Comparison of ENCODE assay signal across 20 cellular contexts in genomic region chr22:40395607-40396006, GRCh38. TPM values are rescaled to one million over a fixed set of nuclear protein-coding genes. Genes with fewer than 3 reads are reported as not detected.
DNase-seq lines count a peak whose midpoint lies in the region; ATAC-seq, FAIRE-seq and TF ChIP-seq lines count a peak whose summit lies in the region.
"Had no signal": no experiment of that assay in that cellular context is flagged by ENCODE, and none has a peak within 500 bp of the region (broad histone marks: within the 10 kb centered on the region; RNA-seq: fewer than 3 reads in every experiment).

No MANE protein-coding gene starts in this region.

- no peaks in the 10 kb centered on the region for H3K9me3 Mint-ChIP-seq in CD8-positive, alpha-beta T cell
- H3K9me3 Mint-ChIP-seq: activated CD4-positive, alpha-beta memory T cell treated with anti-CD3 and anti-CD28 coated beads, Interleukin-2, amount 10 ng/mL, durations not matched to agents 7 days and 5 days; activated naive CD4-positive, alpha-beta T cell treated with anti-CD3 and anti-CD28 coated beads for 36 hours; activated T-cell treated with anti-CD3 and anti-CD28 coated beads, Interleukin-2, amount 50 U/mL, for 24 hours; T-helper 2 cell treated with Interferon-gamma antibody and Interleukin-4, amounts not matched to agents 5 μg/mL and 100 μg/mL, for 36 hours had no signal

- peaks cover 49% of the 10 kb centered on the region for H3K4me1 ChIP-seq in CD8-positive, alpha-beta T cell (ENCODE audit: insufficient read depth, low read length)
- peaks cover 45% of the 10 kb centered on the region for H3K4me1 ChIP-seq in mucosa of stomach (ENCODE audit: control insufficient read depth, insufficient read depth, low read length)
- peaks cover 14 to 89% (median 60%) of the 10 kb centered on the region in 4 donors for H3K4me1 ChIP-seq in stomach
- H3K4me1 ChIP-seq: ascending aorta, SJCRH30 had no signal

- H3K27me3 ChIP-seq in CD8-positive, alpha-beta T cell (ENCODE audit: insufficient read depth, low read length): no peaks in the 10 kb centered on the region
- H3K27me3 ChIP-seq in mucosa of stomach (ENCODE audit: control insufficient read depth, insufficient read depth, low read length) (no peaks in the 10 kb centered on the region), stomach (no peaks in the 10 kb centered on the region)
- H3K27me3 ChIP-seq: ascending aorta, SJCRH30 had no signal

- no peak for FAIRE-seq in D721Med (lab: Jason Lieb, UNC)
- FAIRE-seq: G401.6, keratinocyte had no signal

- H3K4me3 ChIP-seq in CD8-positive, alpha-beta T cell (ENCODE audit: low read depth, low read length): no peak overlapping the region
- no peak overlapping the region for H3K4me3 ChIP-seq in mucosa of stomach (ENCODE audit: low read length)
- no peak overlapping the region for H3K4me3 ChIP-seq in stomach
- H3K4me3 ChIP-seq: ascending aorta, SJCRH30 had no signal

- peaks cover 14% of the 10 kb centered on the region for H3K36me3 Mint-ChIP-seq in CD8-positive, alpha-beta T cell
- H3K36me3 Mint-ChIP-seq in T-helper 17 cell (ENCODE audit: low read depth): peaks cover 2% of the 10 kb centered on the region

- intact Hi-C loops in CD8-positive, alpha-beta T cell (cut with DNase I, micrococcal nuclease): no loop called here
- intact Hi-C loops in stomach (cut with DNase I; ENCODE audit: low total_unique reads): no loop called here

- 85 to 89% (median 89%) methylated on average over 7 of the region's 7 CpGs for WGBS in stomach, 5 donors

- DNase-seq in CD8-positive, alpha-beta T cell: no peak
- DNase-seq in T-helper 17 cell: no peak
- DNase-seq in stomach: no peak
- no peak for DNase-seq in D721Med (ENCODE audit: insufficient read length, low spot score)
- DNase-seq in kidney glomerular epithelial cell (lab: John Stamatoyannopoulos, UW): no peak
- DNase-seq: activated CD4-positive, alpha-beta memory T cell treated with anti-CD3 and anti-CD28 coated beads, Interleukin-2, amount 10 ng/mL, durations not matched to agents 7 days and 5 days; activated CD4-positive, CD25-positive, alpha-beta regulatory T cell; activated naive CD4-positive, alpha-beta T cell treated with anti-CD3 and anti-CD28 coated beads for 36 hours; activated T-cell treated with anti-CD3 and anti-CD28 coated beads, Interleukin-2, amount 50 U/mL, for 24 hours; H7; NCI-H1436 treated with DMSO at 0.1 percent for 48 hours; NCI-H774; SJCRH30; stimulated activated CD8-positive, alpha-beta memory T cell treated with anti-CD3 and anti-CD28 coated beads, Interleukin-4, amount 100 ng/mL, for 48 hours had no signal

- no peaks in the 10 kb centered on the region for H3K27me3 Mint-ChIP-seq in CD8-positive, alpha-beta T cell (ENCODE audit: low read depth)
- H3K27me3 Mint-ChIP-seq in T-helper 17 cell: no peaks in the 10 kb centered on the region
- H3K27me3 Mint-ChIP-seq: activated CD4-positive, alpha-beta memory T cell treated with anti-CD3 and anti-CD28 coated beads, Interleukin-2, amount 10 ng/mL, durations not matched to agents 7 days and 5 days; activated T-cell treated with anti-CD3 and anti-CD28 coated beads, Interleukin-2, amount 50 U/mL, for 24 hours had no signal

- POLR2A ChIA-PET in CD8-positive, alpha-beta T cell (lab: Charles Lee): interaction anchor here (1.2 kb wide), 1 partner anchor 10 kb away, joined by 3 read pairs; no protein-coding TSS in a partner anchor

- H3K9ac ChIP-seq in mucosa of stomach (ENCODE audit: low read length): peak overlapping the region; percentile 24

- no peak for TF ChIP-seq CTCF in CD8-positive, alpha-beta T cell (IDR thresholded peaks at IDR 0.05)
- TF ChIP-seq CTCF in stomach (IDR thresholded peaks at IDR 0.05): no peak
- TF ChIP-seq CTCF in D721Med (IDR thresholded peaks at IDR 0.05; ENCODE audit: insufficient read depth, missing control alignments): no peak

- no peaks in the 10 kb centered on the region for H3K36me3 ChIP-seq in CD8-positive, alpha-beta T cell (ENCODE audit: insufficient read depth, low read length)
- no peaks in the 10 kb centered on the region for H3K36me3 ChIP-seq in mucosa of stomach (ENCODE audit: control insufficient read depth, insufficient read depth, low read length)
- peaks cover 0 to 15% (median 11%) of the 10 kb centered on the region in 4 donors for H3K36me3 ChIP-seq in stomach
- H3K36me3 ChIP-seq: ascending aorta had no signal

- peaks cover 75% of the 10 kb centered on the region for H3K4me1 Mint-ChIP-seq in CD8-positive, alpha-beta T cell (ENCODE audit: low read depth)
- H3K4me1 Mint-ChIP-seq in T-helper 17 cell: peaks cover 40% of the 10 kb centered on the region

- peak overlapping the region; percentile 78 for H3K27ac Mint-ChIP-seq in CD8-positive, alpha-beta T cell
- H3K27ac Mint-ChIP-seq in T-helper 17 cell: peak overlapping the region; percentile 92
- H3K27ac Mint-ChIP-seq: activated CD4-positive, alpha-beta memory T cell treated with anti-CD3 and anti-CD28 coated beads, Interleukin-2, amount 10 ng/mL, durations not matched to agents 7 days and 5 days; activated naive CD4-positive, alpha-beta T cell treated with anti-CD3 and anti-CD28 coated beads for 36 hours; T-helper 2 cell treated with Interferon-gamma antibody and Interleukin-4, amounts not matched to agents 5 μg/mL and 100 μg/mL, for 36 hours had no signal

- CTCF ChIA-PET in CD8-positive, alpha-beta T cell (lab: Charles Lee): interaction anchor here (1.7 kb wide), 1 partner anchor 11 kb away, joined by 6 read pairs; no protein-coding TSS in a partner anchor

- no peak for TF ChIP-seq POLR2A in stomach (IDR thresholded peaks at IDR 0.05)

- H3K4me3 Mint-ChIP-seq in CD8-positive, alpha-beta T cell: no peak overlapping the region
- no peak overlapping the region for H3K4me3 Mint-ChIP-seq in T-helper 17 cell
- H3K4me3 Mint-ChIP-seq: activated CD4-positive, alpha-beta memory T cell treated with anti-CD3 and anti-CD28 coated beads, Interleukin-2, amount 10 ng/mL, durations not matched to agents 7 days and 5 days; activated naive CD4-positive, alpha-beta T cell treated with anti-CD3 and anti-CD28 coated beads for 36 hours; activated T-cell treated with anti-CD3 and anti-CD28 coated beads, Interleukin-2, amount 50 U/mL, for 24 hours; T-helper 2 cell treated with Interferon-gamma antibody and Interleukin-4, amounts not matched to agents 5 μg/mL and 100 μg/mL, for 36 hours had no signal

- ATAC-seq in CD8-positive, alpha-beta T cell: no peak
- ATAC-seq in T-helper 17 cell: no peak
- ATAC-seq in GM18868 (IDR thresholded peaks at IDR 0.05; ENCODE audit: unreplicated experiment): no peak

- H3K27ac ChIP-seq in CD8-positive, alpha-beta T cell (ENCODE audit: low read depth, low read length): no peak overlapping the region
- peak overlapping the region; percentile 13 to 85 (median 77) for H3K27ac ChIP-seq in stomach
- H3K27ac ChIP-seq: ascending aorta, SJCRH30 had no signal

- no peak for TF ChIP-seq EP300 in stomach (IDR thresholded peaks at IDR 0.05)

- no peaks in the 10 kb centered on the region for H3K9me3 ChIP-seq in CD8-positive, alpha-beta T cell (ENCODE audit: low read length)
- H3K9me3 ChIP-seq in T-helper 17 cell (ENCODE audit: control insufficient read depth, low read length, poor library complexity, severe bottlenecking) (no peaks in the 10 kb centered on the region), mucosa of stomach (ENCODE audit: control insufficient read depth, low read length) (no peaks in the 10 kb centered on the region), stomach (no peaks in the 10 kb centered on the region)
- H3K9me3 ChIP-seq: ascending aorta, SJCRH30 had no signal

RNA-seq across cellular contexts. Expression of gene SGSM3, which starts 25.2 kb away (rescaled TPM):
- 10 to 100 TPM; 74.0 to 80.1 TPM for total RNA-seq in CD8-positive, alpha-beta T cell
- total RNA-seq in T-helper 17 cell: 10 to 100 TPM; 56.7 to 79.4 TPM
- total RNA-seq in stomach: 100 to 1,000 TPM; 109 to 503 (median 285) TPM
- 100 to 1,000 TPM; 142 to 187 (median 147) TPM for polyA plus RNA-seq in stomach

RNA-seq across cellular contexts. Expression of gene ADSL, which starts 49.3 kb away (rescaled TPM):
- total RNA-seq in CD8-positive, alpha-beta T cell: 10 to 100 TPM; 61.8 to 68.7 TPM
- total RNA-seq in T-helper 17 cell (10 to 100 TPM; 59.2 to 67.5 TPM), stomach (100 to 1,000 TPM in 1 of 5 donors, 10 to 100 TPM in 4; 17.0 to 167 (median 27.8) TPM)
- 10 to 100 TPM; 33.9 to 39.4 (median 39.3) TPM for polyA plus RNA-seq in stomach
